Comparison of ENCODE assay signal across 27 cellular contexts in the genomic region with DNA sequence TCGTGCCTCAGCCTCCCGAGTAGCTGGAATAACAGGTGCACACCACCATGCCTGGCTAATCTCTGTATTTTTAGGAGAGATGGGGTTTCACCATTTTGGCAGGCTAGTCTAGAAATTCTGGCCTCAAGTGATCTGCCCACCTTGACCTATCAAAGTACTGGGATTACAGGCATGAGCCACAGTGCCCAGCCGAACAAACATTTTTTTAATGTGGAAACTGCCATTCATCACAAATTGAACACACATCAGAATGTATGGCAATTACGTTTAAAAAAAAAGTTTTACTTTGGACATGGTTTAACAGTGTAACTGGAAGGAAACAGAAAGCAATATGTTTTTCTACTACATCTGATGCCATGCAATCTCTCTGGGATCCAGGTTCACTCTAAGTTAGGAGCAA.
"Had no signal": no experiment of that assay in that cellular context is flagged by ENCODE, and none has a peak within 500 bp of the region (broad histone marks: within the 10 kb centered on the region; RNA-seq: fewer than 3 reads in every experiment).

No MANE protein-coding gene starts in this region.

- H3K27ac ChIP-seq: stomach, suprapubic skin, testis, thoracic aorta, thyroid gland, tibial artery, tibial nerve, transverse colon, upper lobe of left lung, upper lobe of right lung, uterus, vagina had no signal

- FAIRE-seq: urothelium cell line had no signal

- H3K9me3 ChIP-seq: stomach, suprapubic skin, testis, thoracic aorta, thyroid gland, tibial artery, tibial nerve, transverse colon, upper lobe of left lung, upper lobe of right lung, uterus, vagina had no signal

- H3K4me1 ChIP-seq: suprapubic skin, testis, tibial artery, tibial nerve, transverse colon, upper lobe of right lung, uterus, vagina had no signal

- H3K36me3 ChIP-seq: stomach, suprapubic skin, thoracic aorta, thyroid gland, tibial artery, tibial nerve, transverse colon, upper lobe of left lung, upper lobe of right lung, uterus, vagina had no signal

- DNase-seq: stimulated activated CD4-positive, alpha-beta T cell treated with anti-CD3 and anti-CD28 coated beads, Interleukin-2, amount 100 ng/mL, for 48 hours; stimulated activated CD4-positive, alpha-beta T cell treated with anti-CD3 and anti-CD28 coated beads, Interleukin-4, amount 100 ng/mL, for 1 hour; stimulated activated CD4-positive, alpha-beta T cell treated with anti-CD3 and anti-CD28 coated beads, Interleukin-4, amount 100 ng/mL, for 24 hours; stimulated activated CD4-positive, alpha-beta T cell treated with anti-CD3 and anti-CD28 coated beads, Interleukin-4, amount 100 ng/mL, for 4 hours; stimulated activated CD8-positive, alpha-beta memory T cell treated with anti-CD3 and anti-CD28 coated beads, Interleukin-4, amount 100 ng/mL, for 48 hours; stimulated activated naive B cell treated with anti-CD40 and anti-IgM and Interleukin-4, amounts not matched to agents 10 μg/mL and 1 μg/mL and 100 μg/mL, for 72 hours; stimulated activated naive CD4-positive, alpha-beta T cell; stimulated activated naive CD4-positive, alpha-beta T cell treated with Interleukin-2 at 50 U/mL for 16 hours; stimulated activated naive CD8-positive, alpha-beta T cell treated with anti-CD3 and anti-CD28 coated beads, Interleukin-15, amount 100 ng/mL, for 72 hours; stimulated activated naive CD8-positive, alpha-beta T cell treated with anti-CD3 and anti-CD28 coated beads, Interleukin-15, Interleukin-2, amounts not matched to agents 100 U/mL and 50 U/mL, for 24 hours; stomach; substantia nigra; testis; thyroid gland; tibial artery; transverse colon; trophoblast cell; upper lobe of left lung; upper lobe of right lung; uterus had no signal

- H3K4me3 ChIP-seq: stomach, suprapubic skin, testis, thoracic aorta, thyroid gland, tibial artery, tibial nerve, transverse colon, upper lobe of left lung, upper lobe of right lung, uterus, vagina had no signal

- ATAC-seq: stimulated activated effector memory CD8-positive, alpha-beta T cell treated with anti-CD3 and anti-CD28 coated beads, Interleukin-12 subunit alpha, Interleukin-12 subunit beta, amount 100 ng/mL, for 72 hours; stimulated activated memory B cell treated with anti-CD40 and anti-IgM and Interleukin-4, amounts not matched to agents 10 μg/mL and 1 μg/mL and 100 μg/mL, for 72 hours; stimulated activated naive B cell treated with anti-CD40 and anti-IgM and Interleukin-4, amounts not matched to agents 10 μg/mL and 1 μg/mL and 100 μg/mL, for 72 hours; stimulated activated naive CD8-positive, alpha-beta T cell treated with anti-CD3 and anti-CD28 coated beads, Interleukin-15, amount 100 ng/mL, for 72 hours; stimulated activated naive CD8-positive, alpha-beta T cell treated with anti-CD3 and anti-CD28 coated beads, Interleukin-15, Interleukin-2, amounts not matched to agents 100 U/mL and 50 U/mL, for 24 hours; upper lobe of right lung had no signal

- H3K27me3 ChIP-seq: stomach, suprapubic skin, testis, thyroid gland, tibial artery, tibial nerve, transverse colon, upper lobe of left lung, upper lobe of right lung, uterus, vagina had no signal
